ENCODE assay signal across 28 cellular contexts in the genomic region with DNA sequence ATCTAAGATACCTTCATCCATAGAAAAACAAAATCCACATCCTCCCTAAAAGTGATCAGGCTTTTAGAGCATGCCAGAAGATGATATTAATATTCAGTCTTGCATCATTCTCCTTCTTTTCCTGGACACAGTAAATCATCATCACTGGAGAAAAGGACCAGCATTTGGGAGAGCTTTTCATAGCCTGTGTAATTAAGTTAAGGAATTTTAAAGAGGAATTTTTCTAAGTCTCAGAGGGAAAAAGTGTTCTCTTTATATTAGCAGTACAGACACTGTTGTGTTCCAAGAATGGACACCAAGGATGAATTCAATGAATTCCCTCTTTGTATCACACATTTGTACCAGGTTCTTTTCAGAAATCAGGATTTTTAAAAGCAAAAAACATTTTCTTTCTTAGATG. TPM values are rescaled to one million over a fixed set of nuclear protein-coding genes. Genes with fewer than 3 reads are reported as not detected.
DNase-seq lines count a peak whose midpoint lies in the region; ATAC-seq and TF ChIP-seq lines count a peak whose summit lies in the region.
"Had no signal": no experiment of that assay in that cellular context is flagged by ENCODE, and none has a peak within 500 bp of the region (broad histone marks: within the 10 kb centered on the region; RNA-seq: fewer than 3 reads in every experiment).

No MANE protein-coding gene starts in this region.

- H3K4me1 ChIP-seq in muscle layer of duodenum (ENCODE audit: control insufficient read depth in 1 of 2, insufficient read depth in 2 of 2, low read length in 2 of 2) (peaks cover 0 to 11% of the 10 kb centered on the region in 2 donors), smooth muscle cell (ENCODE audit: low read depth) (peaks cover 13% of the 10 kb centered on the region), PC-3 (ENCODE audit: insufficient read depth, low read length) (no peaks in the 10 kb centered on the region)
- H3K4me1 ChIP-seq: BE2C, gastrocnemius medialis, parathyroid adenoma had no signal

- H3K27ac ChIP-seq in cingulate gyrus (ENCODE audit: low read depth, low read length) (peak overlapping the region; percentile 57), muscle layer of duodenum (ENCODE audit: low read length) (peak overlapping the region; percentile 33), smooth muscle cell (ENCODE audit: low read depth) (peak overlapping the region; percentile 56), PC-3 (ENCODE audit: low read length) (no peak overlapping the region)
- H3K27ac ChIP-seq: epithelial cell of prostate, gastrocnemius medialis, parathyroid adenoma had no signal

- H3K36me3 ChIP-seq in muscle layer of duodenum (ENCODE audit: control insufficient read depth in 1 of 2, insufficient read depth in 2 of 2, low read length in 2 of 2) (no peaks in the 10 kb centered on the region), smooth muscle cell (ENCODE audit: low read depth) (peaks cover 3% of the 10 kb centered on the region), PC-3 (ENCODE audit: low read depth, low read length) (no peaks in the 10 kb centered on the region)
- H3K36me3 ChIP-seq: BE2C had no signal

- H3K9ac ChIP-seq in smooth muscle cell (ENCODE audit: low read depth): no peak overlapping the region
- no peak overlapping the region for H3K9ac ChIP-seq in PC-3 (ENCODE audit: low read length)
- H3K9ac ChIP-seq: parathyroid adenoma had no signal

- no peak for ATAC-seq in PC-3
- ATAC-seq: activated CD4-positive, CD25-positive, alpha-beta regulatory T cell treated with anti-CD3 and anti-CD28 coated beads, Interleukin-2, amount 50 U/mL, for 24 hours; gastrocnemius medialis; stimulated activated memory B cell treated with anti-CD40 and anti-IgM and Interleukin-4, amounts not matched to agents 10 μg/mL and 1 μg/mL and 100 μg/mL, for 72 hours had no signal

- H3K27me3 ChIP-seq in muscle layer of duodenum (ENCODE audit: low read depth, low read length) (no peaks in the 10 kb centered on the region), smooth muscle cell (ENCODE audit: low read depth) (no peaks in the 10 kb centered on the region), PC-3 (ENCODE audit: low read length) (no peaks in the 10 kb centered on the region)
- H3K27me3 ChIP-seq: BE2C, gastrocnemius medialis, tibial nerve had no signal

- peak overlapping the region; percentile 40 to 44 for H3K4me3 ChIP-seq in muscle layer of duodenum (ENCODE audit: low read depth in 1 of 2, low read length in 2 of 2)
- H3K4me3 ChIP-seq in smooth muscle cell: peak overlapping the region; percentile 5
- no peak overlapping the region for H3K4me3 ChIP-seq in PC-3 (ENCODE audit: low read length)
- H3K4me3 ChIP-seq: gastrocnemius medialis, lung, tibial nerve had no signal

- CTCF ChIA-PET in PC-3 (lab: Charles Lee): no interaction called here

- H3F3A ChIP-seq in smooth muscle cell (ENCODE audit: low read depth): no peaks in the 10 kb centered on the region
- H3F3A ChIP-seq in PC-3 (ENCODE audit: low read length, unreplicated experiment): no peaks in the 10 kb centered on the region

- no peaks in the 10 kb centered on the region for H3K9me2 ChIP-seq in PC-3 (replicated peaks; ENCODE audit: low read length)

- no peaks in the 10 kb centered on the region for H3K9me3 ChIP-seq in muscle layer of duodenum (ENCODE audit: control insufficient read depth in 1 of 2, low read length in 2 of 2)
- H3K9me3 ChIP-seq in smooth muscle cell (replicated peaks; ENCODE audit: low read depth): no peaks in the 10 kb centered on the region
- H3K9me3 ChIP-seq in PC-3 (ENCODE audit: low read length): no peaks in the 10 kb centered on the region
- H3K9me3 ChIP-seq: BE2C, gastrocnemius medialis, tibial nerve had no signal

- H4K20me1 ChIP-seq in smooth muscle cell (ENCODE audit: low read depth): no peaks in the 10 kb centered on the region
- no peaks in the 10 kb centered on the region for H4K20me1 ChIP-seq in PC-3 (ENCODE audit: low read length)

- DNase-seq in EH (ENCODE audit: low read depth): peak; percentile 45
- no peak for DNase-seq in smooth muscle cell (lab: John Stamatoyannopoulos, UW; ENCODE audit: unreplicated experiment)
- no peak for DNase-seq in AG08396 (ENCODE audit: low spot score)
- no peak for DNase-seq in CD1c-positive myeloid dendritic cell (ENCODE audit: extremely low spot score)
- no peak for DNase-seq in NCI-H510A (lab: John Stamatoyannopoulos, UW)
- no peak for DNase-seq in PC-3
- DNase-seq: activated naive CD4-positive, alpha-beta T cell; activated T-cell treated with anti-CD3 and anti-CD28 coated beads, Interleukin-2, amount 50 U/mL, for 24 hours; amniotic stem cell; BE2C; COR-L47; DMS79; gastrocnemius medialis; kidney; NCI-H1092 treated with DMSO at 0.1 percent for 48 hours; NCI-H1930; NCI-H226; NCI-H82; stimulated activated CD4-positive, alpha-beta T cell treated with anti-CD3 and anti-CD28 coated beads, Interleukin-1b, Interleukin-23, amount 100 ng/mL, for 48 hours had no signal

- H2AFZ ChIP-seq in smooth muscle cell (ENCODE audit: low read depth) (no peak overlapping the region), PC-3 (ENCODE audit: low read length) (no peak overlapping the region)
- H2AFZ ChIP-seq: parathyroid adenoma had no signal

- intact Hi-C loops in PC-3 (cut with micrococcal nuclease): no loop called here

- POLR2A ChIA-PET in PC-3 (lab: Charles Lee; ENCODE audit: unreplicated experiment): no interaction called here

- no peak for TF ChIP-seq CTCF in smooth muscle cell (IDR thresholded peaks at IDR 0.05; ENCODE audit: borderline replicate concordance, insufficient read depth, poor library complexity, severe bottlenecking)
- no peak for TF ChIP-seq CTCF in PC-3 (conservative IDR thresholded peaks at IDR 0.05; ENCODE audit: low read depth, low read length)

- H3K79me2 ChIP-seq in smooth muscle cell (ENCODE audit: low read depth): peaks cover 20% of the 10 kb centered on the region
- no peaks in the 10 kb centered on the region for H3K79me2 ChIP-seq in PC-3 (ENCODE audit: low read length)
- H3K79me2 ChIP-seq: parathyroid adenoma had no signal

- BruUV-seq in PC-3 (replicated peaks; lab: Mats Ljungman, UMichigan): no TSS peak

- peak overlapping the region; percentile 72 for H3K4me2 ChIP-seq in smooth muscle cell
- no peak overlapping the region for H3K4me2 ChIP-seq in PC-3 (ENCODE audit: low read length)

RNA-seq across cellular contexts. Expression of a gene that starts 0.7 kb away (rescaled TPM):
- 3.1 and 5.2 TPM in 2 replicates for total RNA-seq in smooth muscle cell
- polyA plus RNA-seq in smooth muscle cell: 8.9 and 18.5 TPM in 2 replicates
- total RNA-seq in PC-3 (2014; rRNA removed): not detected in 2 replicates
- total RNA-seq: gastrocnemius medialis, OCI-LY7 had no signal

RNA-seq across cellular contexts. Expression of a gene that starts 27.5 kb away (rescaled TPM):
- total RNA-seq in smooth muscle cell: 18.6 and 19.6 TPM in 2 replicates
- 33.8 and 35.2 TPM in 2 replicates for polyA plus RNA-seq in smooth muscle cell
- 33.2 and 38.8 TPM in 2 replicates for total RNA-seq in PC-3 (2014; rRNA removed)
